ENCODE assay signal across 23 cellular contexts in genomic region chr5:132067941-132068808, GRCh38. TPM values are rescaled to one million over a fixed set of nuclear protein-coding genes. Genes with fewer than 3 reads are reported as not detected.
A peak's percentile ranks its signal among the peaks of the same experiment; 100 is the strongest.
DNase-seq lines count a peak whose midpoint lies in the region; ATAC-seq and TF ChIP-seq lines count a peak whose summit lies in the region.
"Had no signal": no experiment of that assay in that cellular context is flagged by ENCODE, and none has a peak within 500 bp of the region (broad histone marks: within the 10 kb centered on the region; RNA-seq: fewer than 3 reads in every experiment).

No MANE protein-coding gene starts in this region.

- no peaks in the 10 kb centered on the region for H3K79me2 ChIP-seq in neural progenitor cell (ENCODE audit: low read depth)

- H4K20me1 ChIP-seq in neural progenitor cell (ENCODE audit: low read depth), result no peaks in the 10 kb centered on the region

- H3K9me3 ChIP-seq in neural progenitor cell (ENCODE audit: low read depth), result no peaks in the 10 kb centered on the region
- H3K9me3 ChIP-seq: HAP-1 had no signal

- no peak overlapping the region for H3K4me2 ChIP-seq in neural progenitor cell

- no peaks in the 10 kb centered on the region for H3K36me3 Mint-ChIP-seq in T-helper 2 cell treated with Interferon-gamma antibody and Interleukin-4, amounts not matched to agents 5 μg/mL and 100 μg/mL, for 36 hours (ENCODE audit: low read depth)
- H3K36me3 Mint-ChIP-seq in natural killer cell treated with Interleukin-12 subunit alpha and Interleukin-12 subunit beta and Interleukin-15 and Interleukin-18, amount 100 ng/mL, for 72 hours, result no peaks in the 10 kb centered on the region
- no peaks in the 10 kb centered on the region for H3K36me3 Mint-ChIP-seq in natural killer cell
- peaks cover 1% of the 10 kb centered on the region for H3K36me3 Mint-ChIP-seq in neural progenitor cell
- H3K36me3 Mint-ChIP-seq: CD4-positive, CD25-positive, alpha-beta regulatory T cell had no signal

- TF ChIP-seq POLR2A in erythroblast (IDR thresholded peaks at IDR 0.05; ENCODE audit: low read length), result no peak

- H3F3A ChIP-seq in neural progenitor cell (ENCODE audit: low read depth), result no peaks in the 10 kb centered on the region

- no peak overlapping the region for H3K4me3 Mint-ChIP-seq in T-helper 2 cell treated with Interferon-gamma antibody and Interleukin-4, amounts not matched to agents 5 μg/mL and 100 μg/mL, for 36 hours
- no peak overlapping the region for H3K4me3 Mint-ChIP-seq in natural killer cell treated with Interleukin-12 subunit alpha and Interleukin-12 subunit beta and Interleukin-15 and Interleukin-18, amount 100 ng/mL, for 72 hours
- H3K4me3 Mint-ChIP-seq in natural killer cell (no peak overlapping the region), neural progenitor cell (no peak overlapping the region)

- peak overlapping the region; percentile 45 for H3K27ac Mint-ChIP-seq in T-helper 2 cell treated with Interferon-gamma antibody and Interleukin-4, amounts not matched to agents 5 μg/mL and 100 μg/mL, for 36 hours
- H3K27ac Mint-ChIP-seq in natural killer cell treated with Interleukin-12 subunit alpha and Interleukin-12 subunit beta and Interleukin-15 and Interleukin-18, amount 100 ng/mL, for 72 hours, result no peak overlapping the region
- H3K27ac Mint-ChIP-seq in natural killer cell (no peak overlapping the region), neural progenitor cell (peak overlapping the region; percentile 25)
- H3K27ac Mint-ChIP-seq: CD4-positive, CD25-positive, alpha-beta regulatory T cell had no signal

- H3K4me3 ChIP-seq in neural progenitor cell, result no peak overlapping the region
- H3K4me3 ChIP-seq: HAP-1 had no signal

- H3K36me3 ChIP-seq in neural progenitor cell, result no peaks in the 10 kb centered on the region
- H3K36me3 ChIP-seq: HAP-1 had no signal

- H3K4me1 ChIP-seq in neural progenitor cell, result no peaks in the 10 kb centered on the region
- H3K4me1 ChIP-seq: HAP-1 had no signal

- H3K9ac ChIP-seq in neural progenitor cell, result no peak overlapping the region

- no peak for ATAC-seq in natural killer cell treated with Interleukin-12 subunit alpha and Interleukin-12 subunit beta and Interleukin-15 and Interleukin-18, amount 100 ng/mL, for 72 hours
- no peak for ATAC-seq in natural killer cell

- no peak overlapping the region for H2AFZ ChIP-seq in neural progenitor cell (replicated peaks)

- no peak for DNase-seq in T-helper 2 cell treated with Interferon-gamma antibody and Interleukin-4, amounts not matched to agents 5 μg/mL and 100 μg/mL, for 36 hours (ENCODE audit: low spot score)
- DNase-seq in T-helper 2 cell (no peak), natural killer cell (no peak), neural progenitor cell (ENCODE audit: low spot score) (no peak), erythroblast (lab: John Stamatoyannopoulos, UW) (no peak), hippocampal formation (lab: John Stamatoyannopoulos, UW) (no peak)
- DNase-seq in natural killer cell treated with Interleukin-12 subunit alpha and Interleukin-12 subunit beta and Interleukin-15 and Interleukin-18, amount 100 ng/mL, for 72 hours (ENCODE audit: low spot score), result peak; percentile 57
- DNase-seq in stimulated activated CD4-positive, alpha-beta T cell treated with anti-CD3 and anti-CD28 coated beads, Interleukin-15, amount 100 ng/mL, for 24 hours, result no peak
- DNase-seq: AML-193; CD4-positive, CD25-positive, alpha-beta regulatory T cell; COR-L47; DMS 273 treated with DMSO at 0.1 percent for 48 hours; NCI-H1417; NCI-H187 treated with DMSO at 0.1 percent for 48 hours; NCI-H345; NCI-H524 treated with DMSO at 0.1 percent for 48 hours; SHP77 treated with DMSO at 0.1 percent for 48 hours had no signal

- TF ChIP-seq CTCF in natural killer cell (IDR thresholded peaks at IDR 0.05) (no peak), neural progenitor cell (IDR thresholded peaks at IDR 0.05) (no peak)

- no peaks in the 10 kb centered on the region for H3K27me3 Mint-ChIP-seq in T-helper 2 cell treated with Interferon-gamma antibody and Interleukin-4, amounts not matched to agents 5 μg/mL and 100 μg/mL, for 36 hours (ENCODE audit: low read depth)
- peaks cover 0 to 2% of the 10 kb centered on the region in 2 donors for H3K27me3 Mint-ChIP-seq in natural killer cell treated with Interleukin-12 subunit alpha and Interleukin-12 subunit beta and Interleukin-15 and Interleukin-18, amount 100 ng/mL, for 72 hours
- peaks cover 0 to 3% of the 10 kb centered on the region in 2 donors for H3K27me3 Mint-ChIP-seq in natural killer cell (ENCODE audit: low read depth in 2 of 2)
- peaks cover 6% of the 10 kb centered on the region for H3K27me3 Mint-ChIP-seq in neural progenitor cell (ENCODE audit: insufficient read depth, low read depth)
- H3K27me3 Mint-ChIP-seq: CD4-positive, CD25-positive, alpha-beta regulatory T cell had no signal

- no peak overlapping the region for H3K27ac ChIP-seq in neural progenitor cell
- H3K27ac ChIP-seq: 22Rv1, HL-60 had no signal

- intact Hi-C loops in natural killer cell (cut with micrococcal nuclease), result loop anchor here (5.0 kb wide), 2 partner anchors 49 to 124 kb away; no protein-coding TSS in a partner anchor

- H3K27me3 ChIP-seq in neural progenitor cell, result no peaks in the 10 kb centered on the region

- H3K9me3 Mint-ChIP-seq in T-helper 2 cell treated with Interferon-gamma antibody and Interleukin-4, amounts not matched to agents 5 μg/mL and 100 μg/mL, for 36 hours, result no peaks in the 10 kb centered on the region
- no peaks in the 10 kb centered on the region for H3K9me3 Mint-ChIP-seq in natural killer cell treated with Interleukin-12 subunit alpha and Interleukin-12 subunit beta and Interleukin-15 and Interleukin-18, amount 100 ng/mL, for 72 hours
- H3K9me3 Mint-ChIP-seq in natural killer cell (no peaks in the 10 kb centered on the region), neural progenitor cell (no peaks in the 10 kb centered on the region)
- H3K9me3 Mint-ChIP-seq: CD4-positive, CD25-positive, alpha-beta regulatory T cell had no signal

- H3K4me1 Mint-ChIP-seq in T-helper 2 cell treated with Interferon-gamma antibody and Interleukin-4, amounts not matched to agents 5 μg/mL and 100 μg/mL, for 36 hours (ENCODE audit: low read depth), result peaks cover 51% of the 10 kb centered on the region
- H3K4me1 Mint-ChIP-seq in natural killer cell treated with Interleukin-12 subunit alpha and Interleukin-12 subunit beta and Interleukin-15 and Interleukin-18, amount 100 ng/mL, for 72 hours (ENCODE audit: low read depth in 2 of 2), result peaks cover 42 to 63% of the 10 kb centered on the region in 2 donors
- H3K4me1 Mint-ChIP-seq in natural killer cell (peaks cover 13 to 60% of the 10 kb centered on the region in 2 donors), neural progenitor cell (no peaks in the 10 kb centered on the region)

RNA-seq across cellular contexts. Expression of gene CSF2, which starts 5.4 kb away (rescaled TPM):
- 100 to 1,000 TPM in 1 of 2 donors, 10 to 100 TPM in 1; 41.4 to 125 TPM for total RNA-seq in natural killer cell treated with Interleukin-12 subunit alpha and Interleukin-12 subunit beta and Interleukin-15 and Interleukin-18, amount 100 ng/mL, for 72 hours
- total RNA-seq in natural killer cell (1 to 10 TPM in 1 of 3 donors, under 1 TPM in 2; 0.65 to 1.2 (median 0.82) TPM), neural progenitor cell (ENCODE audit: low replicate concordance) (not detected in 2 replicates)
- total RNA-seq: CD4-positive, CD25-positive, alpha-beta regulatory T cell; HT1080 had no signal

RNA-seq across cellular contexts. Expression of gene IL3, which starts 7.7 kb away (rescaled TPM):
- total RNA-seq in natural killer cell treated with Interleukin-12 subunit alpha and Interleukin-12 subunit beta and Interleukin-15 and Interleukin-18, amount 100 ng/mL, for 72 hours, result under 1 TPM in 1 of 2 donors, not detected in 1; 0.36 TPM
- total RNA-seq in natural killer cell (not detected), neural progenitor cell (ENCODE audit: low replicate concordance) (not detected in 2 replicates)
- total RNA-seq: CD4-positive, CD25-positive, alpha-beta regulatory T cell; HT1080; M059J; RPMI7951 had no signal

RNA-seq across cellular contexts. Expression of gene ACSL6, which starts 56.7 kb away (rescaled TPM):
- 1 to 10 TPM in 1 of 2 donors, under 1 TPM in 1; 0.67 to 1.5 TPM for total RNA-seq in natural killer cell treated with Interleukin-12 subunit alpha and Interleukin-12 subunit beta and Interleukin-15 and Interleukin-18, amount 100 ng/mL, for 72 hours
- total RNA-seq in natural killer cell (1 to 10 TPM; 2.1 to 2.2 (median 2.2) TPM), neural progenitor cell (ENCODE audit: low replicate concordance) (not detected in 2 replicates)
- total RNA-seq: M059J, RPMI7951 had no signal

Comparison
In these comparisons a context has a peak if more than half of its experiments do, and no peak if none do; other contexts are left out.
1. RNA of gene CSF2, which starts 5.4 kb away (total RNA-seq): 41.4 to 125 TPM in natural killer cell treated with Interleukin-12 subunit alpha and Interleukin-12 subunit beta and Interleukin-15 and Interleukin-18, amount 100 ng/mL, for 72 hours; 0.65 to 1.2 TPM in natural killer cell and not detected in neural progenitor cell; every median in the first group is over 10 times any median in the second.
2. H3K27ac Mint-ChIP-seq: peak in T-helper 2 cell treated with Interferon-gamma antibody and Interleukin-4, amounts not matched to agents 5 μg/mL and 100 μg/mL, for 36 hours (single experiment) and neural progenitor cell (single experiment); none in natural killer cell treated with Interleukin-12 subunit alpha and Interleukin-12 subunit beta and Interleukin-15 and Interleukin-18, amount 100 ng/mL, for 72 hours (0 of 2) and natural killer cell (0 of 2).